In the genomic region with DNA sequence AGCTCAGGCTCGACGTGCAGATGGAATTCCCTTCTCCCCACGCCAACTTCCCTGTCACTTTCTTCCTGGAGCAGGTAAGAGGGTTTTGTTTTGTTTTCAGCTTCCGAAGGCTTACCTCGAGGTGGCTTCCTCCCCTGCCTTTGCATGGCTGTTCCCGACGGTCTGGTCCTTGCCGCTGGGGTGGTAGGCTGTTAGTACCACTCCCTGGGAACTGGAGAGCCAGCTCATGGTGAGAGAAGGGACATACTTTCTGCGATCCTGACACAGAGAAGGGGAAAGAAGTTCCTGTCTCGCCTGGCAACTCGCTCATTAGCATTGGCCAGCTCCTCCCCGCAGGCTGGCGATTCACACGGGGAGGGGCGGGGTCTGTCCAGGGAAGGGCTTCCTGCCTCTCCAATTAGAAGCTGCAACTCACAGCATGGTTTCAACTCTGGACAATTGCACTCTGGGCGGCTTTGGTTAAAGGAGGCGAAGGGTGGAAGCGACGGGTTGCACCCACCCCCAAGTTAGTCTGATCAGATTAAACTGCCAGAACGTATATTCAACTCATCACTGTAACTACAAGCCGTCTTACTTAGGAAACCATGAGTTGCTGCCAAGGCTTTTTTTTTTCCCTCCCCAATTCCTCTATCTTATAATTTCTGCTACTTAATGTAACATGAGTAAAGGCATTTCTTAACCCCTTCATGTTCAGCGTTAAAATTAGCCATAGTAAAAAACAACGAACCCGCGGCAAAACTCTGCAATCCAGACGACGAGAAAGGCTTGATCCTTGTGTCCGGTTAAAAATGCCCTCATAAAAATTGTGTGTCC, we compare ENCODE assay signal across 2 cellular contexts.
TF ChIP-seq lines count a peak whose summit lies in the region.

TSS of gene ARHGAP18 (minus strand) at position 269 of the 813 bp plus-strand sequence. CDS start at position 228, 41 bp downstream.

TF ChIP-seq in HEK293, 187 proteins besides CTCF, POLR2A, EP300 and RAD21 (continued from another document and continues in another):
- TF ChIP-seq ZSCAN4 (tag by site-specific recombination; IDR thresholded peaks at IDR 0.05) (no peak), ZNF292 (tag by site-specific recombination; IDR thresholded peaks at IDR 0.05; ENCODE audit: borderline replicate concordance, low read depth) (no peak), ZIC2 (tag by site-specific recombination; IDR thresholded peaks at IDR 0.05) (peak; percentile 62), ZNF626 (tag by site-specific recombination; IDR thresholded peaks at IDR 0.05) (no peak), ZNF274 (IDR thresholded peaks at IDR 0.05; ENCODE audit: low read length) (no peak), ZNF274 (tag by site-specific recombination; IDR thresholded peaks at IDR 0.05; ENCODE audit: borderline replicate concordance) (no peak), ZNF280C (tag by site-specific recombination; IDR thresholded peaks at IDR 0.05) (no peak), ZNF48 (tag by site-specific recombination; IDR thresholded peaks at IDR 0.05) (no peak), ZNF394 (tag by site-specific recombination; IDR thresholded peaks at IDR 0.05; ENCODE audit: borderline replicate concordance) (0 out of 2 replicates have a peak, but pooled peaks have one; percentile 24), KLF8 (tag by site-specific recombination; IDR thresholded peaks at IDR 0.05) (peak; percentile 50; the same call in 1 of the 2 replicates), ZNF350 (tag by site-specific recombination; IDR thresholded peaks at IDR 0.05) (no peak), ZBTB17 (tag by site-specific recombination; IDR thresholded peaks at IDR 0.05) (peak; percentile 97), ZNF777 (tag by site-specific recombination; IDR thresholded peaks at IDR 0.05; ENCODE audit: borderline replicate concordance) (peak; percentile 90), ZNF660 (tag by site-specific recombination; IDR thresholded peaks at IDR 0.05) (no peak), ZNF623 (tag by site-specific recombination; IDR thresholded peaks at IDR 0.05) (no peak), ZNF585B (tag by site-specific recombination; IDR thresholded peaks at IDR 0.05) (no peak), REST (tag by site-specific recombination; IDR thresholded peaks at IDR 0.05) (0 out of 2 replicates have a peak, but pooled peaks have one; percentile 41), ZBTB44 (tag by site-specific recombination; IDR thresholded peaks at IDR 0.05) (peak; percentile 96)

TF ChIP-seq in K562, 482 proteins besides CTCF, POLR2A, EP300 and RAD21 (continued from another document and continues in another):
- TF ChIP-seq RERE (CRISPR knock-in tag; IDR thresholded peaks at IDR 0.05; ENCODE audit: borderline replicate concordance) (0 out of 2 replicates have a peak, but pooled peaks have one; percentile 72), FOXJ2 (tag; IDR thresholded peaks at IDR 0.05) (peak; percentile 47; the same call in 1 of the 2 replicates), NRF1 (conservative IDR thresholded peaks at IDR 0.05 in 1 of 2, IDR thresholded peaks at IDR 0.05 in 1 of 2) (peak; percentile 66 to 68), TAF1 (IDR thresholded peaks at IDR 0.05; ENCODE audit: control insufficient read depth, extremely low read depth, insufficient read depth, low read length, severe bottlenecking) (peak; percentile 79), ELF1 (tag; IDR thresholded peaks at IDR 0.05) (0 out of 2 replicates have a peak, but pooled peaks have one; percentile 50), SMARCE1 (IDR thresholded peaks at IDR 0.05) (0 out of 2 replicates have a peak, but pooled peaks have one; percentile 17), NR4A1 (CRISPR knock-in tag; IDR thresholded peaks at IDR 0.05) (0 out of 2 replicates have a peak, but pooled peaks have one; percentile 32), NR4A1 (tag; IDR thresholded peaks at IDR 0.05) (no peak), NR2C2 (CRISPR knock-in tag; IDR thresholded peaks at IDR 0.05) (no peak), NR2C2 (tag; IDR thresholded peaks at IDR 0.05) (peak; percentile 65; the same call in 1 of the 2 replicates), ZZZ3 (IDR thresholded peaks at IDR 0.05) (no peak), KDM5B (IDR thresholded peaks at IDR 0.05; ENCODE audit: insufficient replicate concordance, low read depth, low read length) (peak; percentile 83), ZNF239 (CRISPR knock-in tag; IDR thresholded peaks at IDR 0.05) (no peak), SIN3A (IDR thresholded peaks at IDR 0.05; ENCODE audit: borderline replicate concordance in 2 of 2, control insufficient read depth in 1 of 2, low read depth in 2 of 2, low read length in 2 of 2) (peak in 1 of 2 experiments; percentile 55; a peak in 2 of 4 replicates), GATA2 (CRISPR knock-in tag; IDR thresholded peaks at IDR 0.05) (no peak), TCF3 (CRISPR knock-in tag; IDR thresholded peaks at IDR 0.05) (0 out of 2 replicates have a peak, but pooled peaks have one; percentile 11), ATF1 (CRISPR knock-in tag; IDR thresholded peaks at IDR 0.05) (no peak), ATF1 (tag; IDR thresholded peaks at IDR 0.05) (peak; percentile 64; the same call in 1 of the 2 replicates), TBP (optimal IDR thresholded peaks at IDR 0.05; ENCODE audit: low read depth, low read length) (peak; percentile 88), PML (IDR thresholded peaks at IDR 0.05; ENCODE audit: low read length) (peak; percentile 76; the same call in 1 of the 2 replicates), MYNN (IDR thresholded peaks at IDR 0.05) (peak; percentile 56; the same call in 1 of the 2 replicates), MYNN (CRISPR knock-in tag; IDR thresholded peaks at IDR 0.05) (no peak), MBD2 (IDR thresholded peaks at IDR 0.05; ENCODE audit: borderline replicate concordance, low read depth) (peak; percentile 13; the same call in 1 of the 2 replicates), SRSF9 (IDR thresholded peaks at IDR 0.05; ENCODE audit: borderline replicate concordance, low read depth, low read length) (no peak), MTA3 (IDR thresholded peaks at IDR 0.05; ENCODE audit: borderline replicate concordance) (peak; percentile 70; the same call in 1 of the 2 replicates), MCM5 (IDR thresholded peaks at IDR 0.05; ENCODE audit: low read depth) (no peak), ZBTB7A (IDR thresholded peaks at IDR 0.05; ENCODE audit: borderline replicate concordance, control insufficient read depth, low read depth, low read length) (peak; percentile 67; the same call in 1 of the 2 replicates), RNF2 (IDR thresholded peaks at IDR 0.05) (0 out of 2 replicates have a peak, but pooled peaks have one; percentile 23), ZC3H11A (IDR thresholded peaks at IDR 0.05; ENCODE audit: low read depth, low read length) (no peak), ZSCAN29 (IDR thresholded peaks at IDR 0.05) (0 out of 2 replicates have a peak, but pooled peaks have one; percentile 7), NFE2 (IDR thresholded peaks at IDR 0.05; ENCODE audit: low read depth) (0 out of 2 replicates have a peak, but pooled peaks have one; percentile 18), FOXA1 (IDR thresholded peaks at IDR 0.05; ENCODE audit: borderline replicate concordance) (no peak), POLR2B (IDR thresholded peaks at IDR 0.05; ENCODE audit: low read depth, partially characterized antibody) (peak; percentile 77), STAT5B (CRISPR knock-in tag; IDR thresholded peaks at IDR 0.05) (no peak)
- TF ChIP-seq, protein P1, sequence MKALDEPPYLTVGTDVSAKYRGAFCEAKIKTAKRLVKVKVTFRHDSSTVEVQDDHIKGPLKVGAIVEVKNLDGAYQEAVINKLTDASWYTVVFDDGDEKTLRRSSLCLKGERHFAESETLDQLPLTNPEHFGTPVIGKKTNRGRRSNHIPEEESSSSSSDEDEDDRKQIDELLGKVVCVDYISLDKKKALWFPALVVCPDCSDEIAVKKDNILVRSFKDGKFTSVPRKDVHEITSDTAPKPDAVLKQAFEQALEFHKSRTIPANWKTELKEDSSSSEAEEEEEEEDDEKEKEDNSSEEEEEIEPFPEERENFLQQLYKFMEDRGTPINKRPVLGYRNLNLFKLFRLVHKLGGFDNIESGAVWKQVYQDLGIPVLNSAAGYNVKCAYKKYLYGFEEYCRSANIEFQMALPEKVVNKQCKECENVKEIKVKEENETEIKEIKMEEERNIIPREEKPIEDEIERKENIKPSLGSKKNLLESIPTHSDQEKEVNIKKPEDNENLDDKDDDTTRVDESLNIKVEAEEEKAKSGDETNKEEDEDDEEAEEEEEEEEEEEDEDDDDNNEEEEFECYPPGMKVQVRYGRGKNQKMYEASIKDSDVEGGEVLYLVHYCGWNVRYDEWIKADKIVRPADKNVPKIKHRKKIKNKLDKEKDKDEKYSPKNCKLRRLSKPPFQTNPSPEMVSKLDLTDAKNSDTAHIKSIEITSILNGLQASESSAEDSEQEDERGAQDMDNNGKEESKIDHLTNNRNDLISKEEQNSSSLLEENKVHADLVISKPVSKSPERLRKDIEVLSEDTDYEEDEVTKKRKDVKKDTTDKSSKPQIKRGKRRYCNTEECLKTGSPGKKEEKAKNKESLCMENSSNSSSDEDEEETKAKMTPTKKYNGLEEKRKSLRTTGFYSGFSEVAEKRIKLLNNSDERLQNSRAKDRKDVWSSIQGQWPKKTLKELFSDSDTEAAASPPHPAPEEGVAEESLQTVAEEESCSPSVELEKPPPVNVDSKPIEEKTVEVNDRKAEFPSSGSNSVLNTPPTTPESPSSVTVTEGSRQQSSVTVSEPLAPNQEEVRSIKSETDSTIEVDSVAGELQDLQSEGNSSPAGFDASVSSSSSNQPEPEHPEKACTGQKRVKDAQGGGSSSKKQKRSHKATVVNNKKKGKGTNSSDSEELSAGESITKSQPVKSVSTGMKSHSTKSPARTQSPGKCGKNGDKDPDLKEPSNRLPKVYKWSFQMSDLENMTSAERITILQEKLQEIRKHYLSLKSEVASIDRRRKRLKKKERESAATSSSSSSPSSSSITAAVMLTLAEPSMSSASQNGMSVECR (CRISPR knock-in tag; IDR thresholded peaks at IDR 0.05) = peak; percentile 57; the same call in 1 of the 2 replicates
- TF ChIP-seq, protein P2, sequence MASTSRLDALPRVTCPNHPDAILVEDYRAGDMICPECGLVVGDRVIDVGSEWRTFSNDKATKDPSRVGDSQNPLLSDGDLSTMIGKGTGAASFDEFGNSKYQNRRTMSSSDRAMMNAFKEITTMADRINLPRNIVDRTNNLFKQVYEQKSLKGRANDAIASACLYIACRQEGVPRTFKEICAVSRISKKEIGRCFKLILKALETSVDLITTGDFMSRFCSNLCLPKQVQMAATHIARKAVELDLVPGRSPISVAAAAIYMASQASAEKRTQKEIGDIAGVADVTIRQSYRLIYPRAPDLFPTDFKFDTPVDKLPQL (IDR thresholded peaks at IDR 0.05; ENCODE audit: extremely low read depth, insufficient read length) = peak; percentile 55
- TF ChIP-seq, protein P3, sequence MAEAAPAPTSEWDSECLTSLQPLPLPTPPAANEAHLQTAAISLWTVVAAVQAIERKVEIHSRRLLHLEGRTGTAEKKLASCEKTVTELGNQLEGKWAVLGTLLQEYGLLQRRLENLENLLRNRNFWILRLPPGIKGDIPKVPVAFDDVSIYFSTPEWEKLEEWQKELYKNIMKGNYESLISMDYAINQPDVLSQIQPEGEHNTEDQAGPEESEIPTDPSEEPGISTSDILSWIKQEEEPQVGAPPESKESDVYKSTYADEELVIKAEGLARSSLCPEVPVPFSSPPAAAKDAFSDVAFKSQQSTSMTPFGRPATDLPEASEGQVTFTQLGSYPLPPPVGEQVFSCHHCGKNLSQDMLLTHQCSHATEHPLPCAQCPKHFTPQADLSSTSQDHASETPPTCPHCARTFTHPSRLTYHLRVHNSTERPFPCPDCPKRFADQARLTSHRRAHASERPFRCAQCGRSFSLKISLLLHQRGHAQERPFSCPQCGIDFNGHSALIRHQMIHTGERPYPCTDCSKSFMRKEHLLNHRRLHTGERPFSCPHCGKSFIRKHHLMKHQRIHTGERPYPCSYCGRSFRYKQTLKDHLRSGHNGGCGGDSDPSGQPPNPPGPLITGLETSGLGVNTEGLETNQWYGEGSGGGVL (CRISPR knock-in tag; IDR thresholded peaks at IDR 0.05) = no peak
- TF ChIP-seq, protein P4, sequence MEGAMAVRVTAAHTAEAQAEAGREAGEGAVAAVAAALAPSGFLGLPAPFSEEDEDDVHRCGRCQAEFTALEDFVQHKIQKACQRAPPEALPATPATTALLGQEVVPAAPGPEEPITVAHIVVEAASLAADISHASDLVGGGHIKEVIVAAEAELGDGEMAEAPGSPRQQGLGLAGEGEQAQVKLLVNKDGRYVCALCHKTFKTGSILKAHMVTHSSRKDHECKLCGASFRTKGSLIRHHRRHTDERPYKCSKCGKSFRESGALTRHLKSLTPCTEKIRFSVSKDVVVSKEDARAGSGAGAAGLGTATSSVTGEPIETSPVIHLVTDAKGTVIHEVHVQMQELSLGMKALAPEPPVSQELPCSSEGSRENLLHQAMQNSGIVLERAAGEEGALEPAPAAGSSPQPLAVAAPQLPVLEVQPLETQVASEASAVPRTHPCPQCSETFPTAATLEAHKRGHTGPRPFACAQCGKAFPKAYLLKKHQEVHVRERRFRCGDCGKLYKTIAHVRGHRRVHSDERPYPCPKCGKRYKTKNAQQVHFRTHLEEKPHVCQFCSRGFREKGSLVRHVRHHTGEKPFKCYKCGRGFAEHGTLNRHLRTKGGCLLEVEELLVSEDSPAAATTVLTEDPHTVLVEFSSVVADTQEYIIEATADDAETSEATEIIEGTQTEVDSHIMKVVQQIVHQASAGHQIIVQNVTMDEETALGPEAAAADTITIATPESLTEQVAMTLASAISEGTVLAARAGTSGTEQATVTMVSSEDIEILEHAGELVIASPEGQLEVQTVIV (CRISPR knock-in tag; IDR thresholded peaks at IDR 0.05; ENCODE audit: borderline replicate concordance) = no peak
